Comparison of ENCODE assay signal across 17 cellular contexts in genomic region chr7:55148571-55148970, GRCh38.
"Had no signal": no experiment of that assay in that cellular context is flagged by ENCODE, and none has a peak within 500 bp of the region (broad histone marks: within the 10 kb centered on the region; RNA-seq: fewer than 3 reads in every experiment).

No MANE protein-coding gene starts in this region.

- H3K4me3 Mint-ChIP-seq: activated CD4-positive, alpha-beta memory T cell treated with anti-CD3 and anti-CD28 coated beads, Interleukin-2, amount 10 ng/mL, durations not matched to agents 7 days and 5 days; activated naive CD8-positive, alpha-beta T cell treated with anti-CD3 and anti-CD28 coated beads for 36 hours; activated T-cell treated with anti-CD3 and anti-CD28 coated beads, Interleukin-2, amount 50 U/mL, for 72 hours; memory B cell; natural killer cell treated with Interleukin-12 subunit alpha and Interleukin-12 subunit beta and Interleukin-15 and Interleukin-18, amount 100 ng/mL, for 72 hours; stimulated activated effector memory CD8-positive, alpha-beta T cell treated with anti-CD3 and anti-CD28 coated beads, Interleukin-12 subunit alpha, Interleukin-12 subunit beta, amount 100 ng/mL, for 72 hours had no signal

- H3K9me3 Mint-ChIP-seq: activated CD4-positive, alpha-beta memory T cell treated with anti-CD3 and anti-CD28 coated beads, Interleukin-2, amount 10 ng/mL, durations not matched to agents 7 days and 5 days; activated naive CD8-positive, alpha-beta T cell treated with anti-CD3 and anti-CD28 coated beads for 36 hours; memory B cell; natural killer cell treated with Interleukin-12 subunit alpha and Interleukin-12 subunit beta and Interleukin-15 and Interleukin-18, amount 100 ng/mL, for 72 hours had no signal

- H3K27me3 ChIP-seq: esophagus squamous epithelium, left lung, right lobe of liver, tibial artery had no signal

- H3K4me1 ChIP-seq: esophagus squamous epithelium, right lobe of liver, tibial artery had no signal

- H3K36me3 Mint-ChIP-seq: activated naive CD8-positive, alpha-beta T cell treated with anti-CD3 and anti-CD28 coated beads for 36 hours; memory B cell; natural killer cell treated with Interleukin-12 subunit alpha and Interleukin-12 subunit beta and Interleukin-15 and Interleukin-18, amount 100 ng/mL, for 72 hours; stimulated activated effector memory CD8-positive, alpha-beta T cell treated with anti-CD3 and anti-CD28 coated beads, Interleukin-12 subunit alpha, Interleukin-12 subunit beta, amount 100 ng/mL, for 72 hours had no signal

- H3K9me3 ChIP-seq: esophagus squamous epithelium, left lung, psoas muscle, right lobe of liver, tibial artery had no signal

- DNase-seq: activated CD4-positive, alpha-beta memory T cell treated with anti-CD3 and anti-CD28 coated beads, Interleukin-2, amount 10 ng/mL, durations not matched to agents 7 days and 5 days; activated CD4-positive, CD25-positive, alpha-beta regulatory T cell treated with anti-CD3 and anti-CD28 coated beads, Interleukin-2, amount 50 U/mL, for 72 hours; activated gamma-delta T cell treated with Interleukin-2 at 50 U/mL for 16 hours; activated naive CD8-positive, alpha-beta T cell treated with anti-CD3 and anti-CD28 coated beads for 36 hours; activated T-cell treated with anti-CD3 and anti-CD28 coated beads, Interleukin-2, amount 50 U/mL, for 72 hours; anterior cingulate cortex; esophagus squamous epithelium; head of caudate nucleus; left lung; occipital lobe; psoas muscle; right lobe of liver; T-helper 9 cell; tibial artery had no signal

- ATAC-seq: activated T-cell treated with anti-CD3 and anti-CD28 coated beads, Interleukin-2, amount 50 U/mL, for 72 hours; left lung; natural killer cell treated with Interleukin-12 subunit alpha and Interleukin-12 subunit beta and Interleukin-15 and Interleukin-18, amount 100 ng/mL, for 72 hours; psoas muscle; right lobe of liver; stimulated activated effector memory CD8-positive, alpha-beta T cell treated with anti-CD3 and anti-CD28 coated beads, Interleukin-12 subunit alpha, Interleukin-12 subunit beta, amount 100 ng/mL, for 72 hours had no signal

- H3K4me1 Mint-ChIP-seq: activated CD4-positive, alpha-beta memory T cell treated with anti-CD3 and anti-CD28 coated beads, Interleukin-2, amount 10 ng/mL, durations not matched to agents 7 days and 5 days; activated naive CD8-positive, alpha-beta T cell treated with anti-CD3 and anti-CD28 coated beads for 36 hours; memory B cell; stimulated activated effector memory CD8-positive, alpha-beta T cell treated with anti-CD3 and anti-CD28 coated beads, Interleukin-12 subunit alpha, Interleukin-12 subunit beta, amount 100 ng/mL, for 72 hours had no signal

- H3K27ac ChIP-seq: esophagus squamous epithelium, left lung, psoas muscle, right lobe of liver, tibial artery had no signal

- H3K27ac Mint-ChIP-seq: activated CD4-positive, alpha-beta memory T cell treated with anti-CD3 and anti-CD28 coated beads, Interleukin-2, amount 10 ng/mL, durations not matched to agents 7 days and 5 days; activated naive CD8-positive, alpha-beta T cell treated with anti-CD3 and anti-CD28 coated beads for 36 hours; activated T-cell treated with anti-CD3 and anti-CD28 coated beads, Interleukin-2, amount 50 U/mL, for 72 hours; memory B cell; natural killer cell treated with Interleukin-12 subunit alpha and Interleukin-12 subunit beta and Interleukin-15 and Interleukin-18, amount 100 ng/mL, for 72 hours; stimulated activated effector memory CD8-positive, alpha-beta T cell treated with anti-CD3 and anti-CD28 coated beads, Interleukin-12 subunit alpha, Interleukin-12 subunit beta, amount 100 ng/mL, for 72 hours had no signal

- H3K4me3 ChIP-seq: esophagus squamous epithelium, left lung, psoas muscle, right lobe of liver, tibial artery had no signal

- H3K27me3 Mint-ChIP-seq: activated CD4-positive, alpha-beta memory T cell treated with anti-CD3 and anti-CD28 coated beads, Interleukin-2, amount 10 ng/mL, durations not matched to agents 7 days and 5 days had no signal
